In genomic region chr9:4732890-4733289, GRCh38 we compare ENCODE assay signal across 7 cellular contexts.
"Had no signal": no experiment of that assay in that cellular context is flagged by ENCODE, and none has a peak within 500 bp of the region (broad histone marks: within the 10 kb centered on the region; RNA-seq: fewer than 3 reads in every experiment).

No MANE protein-coding gene starts in this region.

- H3K27ac Mint-ChIP-seq: GM23338, HFFc6 had no signal

- H3K4me3 ChIP-seq: GM23338 had no signal

- ATAC-seq: GM23338 had no signal

- DNase-seq: H9, HCEC 1CT, HFFc6, IMR-90, KBM-7 had no signal

- H3K4me1 Mint-ChIP-seq: GM23338 had no signal

- H3K9me3 Mint-ChIP-seq: GM23338, H9, HFFc6 had no signal

- H3K27ac ChIP-seq: HL-60 had no signal

- H3K4me3 Mint-ChIP-seq: GM23338, H9, HFFc6 had no signal
